14 cellular contexts compared by ENCODE assay signal in genomic region chr1:27967884-27968466, GRCh38. TPM values are rescaled to one million over a fixed set of nuclear protein-coding genes. Genes with fewer than 3 reads are reported as not detected.
A peak's percentile ranks its signal among the peaks of the same experiment; 100 is the strongest.
DNase-seq lines count a peak whose midpoint lies in the region; ATAC-seq lines count a peak whose summit lies in the region.
"Had no signal": no experiment of that assay in that cellular context is flagged by ENCODE, and none has a peak within 500 bp of the region (broad histone marks: within the 10 kb centered on the region; RNA-seq: fewer than 3 reads in every experiment).

No MANE protein-coding gene starts in this region.

- intact Hi-C loops in cardiac septum (cut with DNase I) (no loop called here), head of caudate nucleus (cut with DNase I) (no loop called here), left cardiac atrium (cut with DNase I) (no loop called here)

- peaks cover 13% of the 10 kb centered on the region for H3K36me3 Mint-ChIP-seq in activated CD8-positive, alpha-beta memory T cell treated with anti-CD3 and anti-CD28 coated beads, Interleukin-2, amount 10 ng/mL, durations not matched to agents 7 days and 5 days
- peaks cover 54% of the 10 kb centered on the region for H3K36me3 Mint-ChIP-seq in activated T-helper 17 cell treated with anti-CD3 and anti-CD28 coated beads, Interleukin-2, amount 50 U/mL, for 72 hours (ENCODE audit: low read depth)
- peaks cover 19% of the 10 kb centered on the region for H3K36me3 Mint-ChIP-seq in memory B cell
- H3K36me3 Mint-ChIP-seq in stimulated activated effector memory CD8-positive, alpha-beta T cell treated with anti-CD3 and anti-CD28 coated beads, Interleukin-12 subunit alpha, Interleukin-12 subunit beta, amount 100 ng/mL, for 72 hours: peaks cover 62% of the 10 kb centered on the region

- no peak overlapping the region for H3K4me3 Mint-ChIP-seq in activated CD8-positive, alpha-beta memory T cell treated with anti-CD3 and anti-CD28 coated beads, Interleukin-2, amount 10 ng/mL, durations not matched to agents 7 days and 5 days
- peak overlapping the region; percentile 38 for H3K4me3 Mint-ChIP-seq in activated T-helper 17 cell treated with anti-CD3 and anti-CD28 coated beads, Interleukin-2, amount 50 U/mL, for 72 hours
- no peak overlapping the region for H3K4me3 Mint-ChIP-seq in memory B cell
- H3K4me3 Mint-ChIP-seq in stimulated activated effector memory CD8-positive, alpha-beta T cell treated with anti-CD3 and anti-CD28 coated beads, Interleukin-12 subunit alpha, Interleukin-12 subunit beta, amount 100 ng/mL, for 72 hours: peak overlapping the region; percentile 23
- H3K4me3 Mint-ChIP-seq: WTC11 had no signal

- DNase-seq in activated CD8-positive, alpha-beta memory T cell treated with anti-CD3 and anti-CD28 coated beads, Interleukin-2, amount 10 ng/mL, durations not matched to agents 7 days and 5 days: no peak
- DNase-seq in activated CD8-positive, alpha-beta memory T cell treated with anti-CD3 and anti-CD28 coated beads, Interleukin-2, amount 50 U/mL, for 48 hours: no peak
- DNase-seq in memory B cell (ENCODE audit: low spot score in 2 of 2) (no peak), cardiac septum (ENCODE audit: low spot score) (no peak), head of caudate nucleus (no peak), left cardiac atrium (no peak)
- no peak for DNase-seq in stimulated activated effector memory CD8-positive, alpha-beta T cell treated with anti-CD3 and anti-CD28 coated beads, Interleukin-12 subunit alpha, Interleukin-12 subunit beta, amount 100 ng/mL, for 72 hours (ENCODE audit: low spot score in 2 of 2)
- DNase-seq: lower lobe of right lung; occipital lobe; SK-N-SH; stimulated activated CD4-positive, alpha-beta T cell treated with anti-CD3 and anti-CD28 coated beads, Interleukin-12 subunit alpha, Interleukin-12 subunit beta, amount 100 ng/mL, for 4 hours had no signal

- peaks cover 22% of the 10 kb centered on the region for H3K4me1 Mint-ChIP-seq in activated CD8-positive, alpha-beta memory T cell treated with anti-CD3 and anti-CD28 coated beads, Interleukin-2, amount 10 ng/mL, durations not matched to agents 7 days and 5 days
- H3K4me1 Mint-ChIP-seq in activated T-helper 17 cell treated with anti-CD3 and anti-CD28 coated beads, Interleukin-2, amount 50 U/mL, for 72 hours: peaks cover 30% of the 10 kb centered on the region
- H3K4me1 Mint-ChIP-seq in memory B cell: peaks cover 10% of the 10 kb centered on the region
- peaks cover 48% of the 10 kb centered on the region for H3K4me1 Mint-ChIP-seq in stimulated activated effector memory CD8-positive, alpha-beta T cell treated with anti-CD3 and anti-CD28 coated beads, Interleukin-12 subunit alpha, Interleukin-12 subunit beta, amount 100 ng/mL, for 72 hours
- H3K4me1 Mint-ChIP-seq: WTC11 had no signal

- no peak for ATAC-seq in activated CD8-positive, alpha-beta memory T cell treated with anti-CD3 and anti-CD28 coated beads, Interleukin-2, amount 10 ng/mL, durations not matched to agents 7 days and 5 days
- peak; percentile 68 for ATAC-seq in activated T-helper 17 cell treated with anti-CD3 and anti-CD28 coated beads, Interleukin-2, amount 50 U/mL, for 72 hours (replicated peaks)
- ATAC-seq in memory B cell (ENCODE audit: low read depth) (no peak), left cardiac atrium (no peak)
- ATAC-seq in stimulated activated effector memory CD8-positive, alpha-beta T cell treated with anti-CD3 and anti-CD28 coated beads, Interleukin-12 subunit alpha, Interleukin-12 subunit beta, amount 100 ng/mL, for 72 hours: peak; percentile 60
- ATAC-seq: lower lobe of right lung, WTC11 had no signal

- CTCF ChIA-PET in activated CD8-positive, alpha-beta memory T cell treated with anti-CD3 and anti-CD28 coated beads, Interleukin-2, amount 10 ng/mL, durations not matched to agents 7 days and 5 days (lab: Charles Lee): interaction anchor here (0.6 to 2.8 kb wide), 4 partner anchors 12 to 79 kb away, joined by 3 to 10 read pairs (median 4); no protein-coding TSS in a partner anchor

- H3K9me3 Mint-ChIP-seq in activated CD8-positive, alpha-beta memory T cell treated with anti-CD3 and anti-CD28 coated beads, Interleukin-2, amount 10 ng/mL, durations not matched to agents 7 days and 5 days (ENCODE audit: low read depth): no peaks in the 10 kb centered on the region
- no peaks in the 10 kb centered on the region for H3K9me3 Mint-ChIP-seq in activated T-helper 17 cell treated with anti-CD3 and anti-CD28 coated beads, Interleukin-2, amount 50 U/mL, for 72 hours
- no peaks in the 10 kb centered on the region for H3K9me3 Mint-ChIP-seq in memory B cell
- H3K9me3 Mint-ChIP-seq in stimulated activated effector memory CD8-positive, alpha-beta T cell treated with anti-CD3 and anti-CD28 coated beads, Interleukin-12 subunit alpha, Interleukin-12 subunit beta, amount 100 ng/mL, for 72 hours: no peaks in the 10 kb centered on the region
- H3K9me3 Mint-ChIP-seq: WTC11 had no signal

- no peaks in the 10 kb centered on the region for H3K27me3 Mint-ChIP-seq in activated CD8-positive, alpha-beta memory T cell treated with anti-CD3 and anti-CD28 coated beads, Interleukin-2, amount 10 ng/mL, durations not matched to agents 7 days and 5 days
- no peaks in the 10 kb centered on the region for H3K27me3 Mint-ChIP-seq in activated T-helper 17 cell treated with anti-CD3 and anti-CD28 coated beads, Interleukin-2, amount 50 U/mL, for 72 hours
- H3K27me3 Mint-ChIP-seq in memory B cell: no peaks in the 10 kb centered on the region

- H3K27ac Mint-ChIP-seq in activated CD8-positive, alpha-beta memory T cell treated with anti-CD3 and anti-CD28 coated beads, Interleukin-2, amount 10 ng/mL, durations not matched to agents 7 days and 5 days: peak overlapping the region; percentile 53
- H3K27ac Mint-ChIP-seq in activated T-helper 17 cell treated with anti-CD3 and anti-CD28 coated beads, Interleukin-2, amount 50 U/mL, for 72 hours: peak overlapping the region; percentile 90
- H3K27ac Mint-ChIP-seq in memory B cell: peak overlapping the region; percentile 56
- H3K27ac Mint-ChIP-seq in stimulated activated effector memory CD8-positive, alpha-beta T cell treated with anti-CD3 and anti-CD28 coated beads, Interleukin-12 subunit alpha, Interleukin-12 subunit beta, amount 100 ng/mL, for 72 hours: peak overlapping the region; percentile 83
- H3K27ac Mint-ChIP-seq: WTC11 had no signal

RNA-seq across cellular contexts. Expression of gene XKR8, which starts 8.2 kb away (rescaled TPM):
- total RNA-seq in activated CD8-positive, alpha-beta memory T cell treated with anti-CD3 and anti-CD28 coated beads, Interleukin-2, amount 10 ng/mL, durations not matched to agents 7 days and 5 days: 1 to 10 TPM; 5.2 to 6.6 TPM
- 10 to 100 TPM in 1 of 2 donors, 1 to 10 TPM in 1; 8.4 to 12.2 TPM for total RNA-seq in activated T-helper 17 cell treated with anti-CD3 and anti-CD28 coated beads, Interleukin-2, amount 50 U/mL, for 72 hours
- total RNA-seq in cardiac septum: 3.0 TPM
- 1 to 10 TPM; 5.4 to 5.7 TPM for total RNA-seq in left cardiac atrium

RNA-seq across cellular contexts. Expression of gene SMPDL3B, which starts 33.2 kb away (rescaled TPM):
- total RNA-seq in activated CD8-positive, alpha-beta memory T cell treated with anti-CD3 and anti-CD28 coated beads, Interleukin-2, amount 10 ng/mL, durations not matched to agents 7 days and 5 days: 1 to 10 TPM in 1 of 2 experiments, under 1 TPM in 1; 0.40 to 1.4 TPM
- under 1 TPM; 0.28 to 0.45 TPM for total RNA-seq in activated T-helper 17 cell treated with anti-CD3 and anti-CD28 coated beads, Interleukin-2, amount 50 U/mL, for 72 hours
- not detected for total RNA-seq in cardiac septum
- under 1 TPM; 0.29 to 0.73 TPM for total RNA-seq in left cardiac atrium
- total RNA-seq: occipital lobe, tibial nerve had no signal

RNA-seq across cellular contexts. Expression of gene RPA2, which starts 53.6 kb away (rescaled TPM):
- 10 to 100 TPM; 63.0 to 72.1 TPM for total RNA-seq in activated CD8-positive, alpha-beta memory T cell treated with anti-CD3 and anti-CD28 coated beads, Interleukin-2, amount 10 ng/mL, durations not matched to agents 7 days and 5 days
- total RNA-seq in activated T-helper 17 cell treated with anti-CD3 and anti-CD28 coated beads, Interleukin-2, amount 50 U/mL, for 72 hours: 10 to 100 TPM; 88.9 to 98.6 TPM
- total RNA-seq in cardiac septum (13.2 TPM), left cardiac atrium (10 to 100 TPM; 25.2 to 29.9 TPM)

Comparison
In these comparisons a context has a peak if more than half of its experiments do, and no peak if none do; other contexts are left out.
1. ATAC-seq: peak in activated T-helper 17 cell treated with anti-CD3 and anti-CD28 coated beads, Interleukin-2, amount 50 U/mL, for 72 hours (single experiment) and stimulated activated effector memory CD8-positive, alpha-beta T cell treated with anti-CD3 and anti-CD28 coated beads, Interleukin-12 subunit alpha, Interleukin-12 subunit beta, amount 100 ng/mL, for 72 hours (single experiment); none in activated CD8-positive, alpha-beta memory T cell treated with anti-CD3 and anti-CD28 coated beads, Interleukin-2, amount 10 ng/mL, durations not matched to agents 7 days and 5 days (single experiment), memory B cell (single experiment) and left cardiac atrium (0 of 2).
2. H3K4me3 Mint-ChIP-seq: peak in activated T-helper 17 cell treated with anti-CD3 and anti-CD28 coated beads, Interleukin-2, amount 50 U/mL, for 72 hours (single experiment) and stimulated activated effector memory CD8-positive, alpha-beta T cell treated with anti-CD3 and anti-CD28 coated beads, Interleukin-12 subunit alpha, Interleukin-12 subunit beta, amount 100 ng/mL, for 72 hours (single experiment); none in activated CD8-positive, alpha-beta memory T cell treated with anti-CD3 and anti-CD28 coated beads, Interleukin-2, amount 10 ng/mL, durations not matched to agents 7 days and 5 days (single experiment) and memory B cell (single experiment).
3. Peak in every context shown above with its lines, with median percentiles within 50 percentile points of each other: H3K27ac Mint-ChIP-seq.